Comparison of ENCODE assay signal across 21 cellular contexts in genomic region chr3:27044926-27045481, GRCh38.
"Had no signal": no experiment of that assay in that cellular context is flagged by ENCODE, and none has a peak within 500 bp of the region (broad histone marks: within the 10 kb centered on the region; RNA-seq: fewer than 3 reads in every experiment).

No MANE protein-coding gene starts in this region.

- H3K27me3 ChIP-seq: SJSA1 had no signal

- H3K4me3 ChIP-seq: SJSA1, SK-N-MC had no signal

- H3K27ac ChIP-seq: HL-60, SJSA1, SK-N-MC had no signal

- DNase-seq: KBM-7, MV-4-11, NCI-H1048, NCI-H1105, NCI-H1436 treated with DMSO at 0.1 percent for 48 hours, NCI-H1694, NCI-H187 treated with DMSO at 0.1 percent for 48 hours, NCI-H2029 treated with DMSO at 0.1 percent for 48 hours, NCI-H2107, NCI-H226, NCI-H446, NCI-H510A, NCI-H524 treated with DMSO at 0.1 percent for 48 hours, NCI-H69, NCI-H774, Right ventricle myocardium superior, RPMI8226, SIG-M5 had no signal

- H3K4me1 ChIP-seq: SJSA1 had no signal

- H3K9me3 ChIP-seq: SJSA1 had no signal

- H3K36me3 ChIP-seq: SJSA1 had no signal
